Comparison of ENCODE assay signal across 9 cellular contexts in genomic region chr10:111598433-111599059, GRCh38.
DNase-seq lines count a peak whose midpoint lies in the region; ATAC-seq and TF ChIP-seq lines count a peak whose summit lies in the region.
"Had no signal": no experiment of that assay in that cellular context is flagged by ENCODE, and none has a peak within 500 bp of the region (broad histone marks: within the 10 kb centered on the region; RNA-seq: fewer than 3 reads in every experiment).

No MANE protein-coding gene starts in this region.

- no peak overlapping the region for H3K4me3 Mint-ChIP-seq in activated naive CD8-positive, alpha-beta T cell treated with anti-CD3 and anti-CD28 coated beads for 36 hours
- H3K4me3 Mint-ChIP-seq: dendritic cell treated with granulocyte-macrophage colony-stimulating factor and Interleukin-4, amounts not matched to agents 40 ng/mL and 50 ng/mL, for 4 days had no signal

- H3K27me3 Mint-ChIP-seq in activated naive CD8-positive, alpha-beta T cell treated with anti-CD3 and anti-CD28 coated beads for 36 hours, result peaks cover 3% of the 10 kb centered on the region
- H3K27me3 Mint-ChIP-seq: dendritic cell treated with granulocyte-macrophage colony-stimulating factor and Interleukin-4, amounts not matched to agents 40 ng/mL and 50 ng/mL, for 4 days had no signal

- no peak overlapping the region for H3K4me3 ChIP-seq in PC-9
- no peak overlapping the region for H3K4me3 ChIP-seq in smooth muscle cell

- POLR2A ChIA-PET in PC-9 (lab: Charles Lee; ENCODE audit: unreplicated experiment), result no interaction called here

- H3K9me3 ChIP-seq in PC-9 (ENCODE audit: insufficient read depth, low read depth) (no peaks in the 10 kb centered on the region), smooth muscle cell (replicated peaks; ENCODE audit: low read depth) (no peaks in the 10 kb centered on the region)

- no peaks in the 10 kb centered on the region for H3K4me1 Mint-ChIP-seq in activated naive CD8-positive, alpha-beta T cell treated with anti-CD3 and anti-CD28 coated beads for 36 hours

- H3K36me3 ChIP-seq in PC-9 (ENCODE audit: low read depth) (no peaks in the 10 kb centered on the region), smooth muscle cell (ENCODE audit: low read depth) (no peaks in the 10 kb centered on the region)

- peak; percentile 66 for TF ChIP-seq CTCF in PC-9 (conservative IDR thresholded peaks at IDR 0.05)
- TF ChIP-seq CTCF in smooth muscle cell (IDR thresholded peaks at IDR 0.05; ENCODE audit: borderline replicate concordance, insufficient read depth, poor library complexity, severe bottlenecking), result peak; percentile 87

- H3K9me2 ChIP-seq in PC-9 (ENCODE audit: insufficient read depth), result no peaks in the 10 kb centered on the region

- H3K79me2 ChIP-seq in PC-9 (ENCODE audit: low read depth) (no peaks in the 10 kb centered on the region), smooth muscle cell (ENCODE audit: low read depth) (no peaks in the 10 kb centered on the region)

- DNase-seq in DMS53 (lab: John Stamatoyannopoulos, UW), result peak; percentile 80
- DNase-seq in PC-9, result peak in 1 of 2 experiments; percentile 9
- DNase-seq in activated naive CD8-positive, alpha-beta T cell treated with anti-CD3 and anti-CD28 coated beads for 36 hours, result peak; percentile 24
- DNase-seq in hepatic stellate cell (ENCODE audit: low spot score), result peak; percentile 14
- peak; percentile 1 for DNase-seq in smooth muscle cell (lab: John Stamatoyannopoulos, UW; ENCODE audit: unreplicated experiment)
- DNase-seq in NCI-H1048 (lab: John Stamatoyannopoulos, UW), result no peak

- intact Hi-C loops in PC-9 (cut with micrococcal nuclease; ENCODE audit: unreplicated experiment), result no loop called here

- BruUV-seq in PC-9 (replicated peaks; lab: Mats Ljungman, UMichigan), result no TSS peak

- H4K20me1 ChIP-seq in PC-9 (ENCODE audit: insufficient read depth) (no peaks in the 10 kb centered on the region), smooth muscle cell (ENCODE audit: low read depth) (no peaks in the 10 kb centered on the region)

- no peak overlapping the region for H2AFZ ChIP-seq in PC-9
- no peak overlapping the region for H2AFZ ChIP-seq in smooth muscle cell (ENCODE audit: low read depth)

- H3K27ac ChIP-seq in PC-9, result no peak overlapping the region
- H3K27ac ChIP-seq in smooth muscle cell (ENCODE audit: low read depth), result no peak overlapping the region

- H3K27me3 ChIP-seq in PC-9 (ENCODE audit: insufficient read depth, low read depth) (no peaks in the 10 kb centered on the region), smooth muscle cell (ENCODE audit: low read depth) (no peaks in the 10 kb centered on the region)

- no peaks in the 10 kb centered on the region for H3F3A ChIP-seq in PC-9 (ENCODE audit: insufficient read depth, low read depth)
- H3F3A ChIP-seq in smooth muscle cell (ENCODE audit: low read depth), result no peaks in the 10 kb centered on the region

- no peak overlapping the region for H3K9ac ChIP-seq in smooth muscle cell (ENCODE audit: low read depth)

- H3K27ac Mint-ChIP-seq in activated naive CD8-positive, alpha-beta T cell treated with anti-CD3 and anti-CD28 coated beads for 36 hours, result no peak overlapping the region
- H3K27ac Mint-ChIP-seq: dendritic cell treated with granulocyte-macrophage colony-stimulating factor and Interleukin-4, amounts not matched to agents 40 ng/mL and 50 ng/mL, for 4 days had no signal

- peak; percentile 88 for ATAC-seq in GM19324 (IDR thresholded peaks at IDR 0.05; ENCODE audit: low FRiP score, unreplicated experiment)
- peak; percentile 97 for ATAC-seq in HG03175 (IDR thresholded peaks at IDR 0.05; ENCODE audit: unreplicated experiment)

- H3K4me2 ChIP-seq in PC-9 (no peak overlapping the region), smooth muscle cell (peak overlapping the region; percentile 32)

- H3K36me3 Mint-ChIP-seq in activated naive CD8-positive, alpha-beta T cell treated with anti-CD3 and anti-CD28 coated beads for 36 hours, result no peaks in the 10 kb centered on the region

- no peaks in the 10 kb centered on the region for H3K9me3 Mint-ChIP-seq in activated naive CD8-positive, alpha-beta T cell treated with anti-CD3 and anti-CD28 coated beads for 36 hours
- H3K9me3 Mint-ChIP-seq: dendritic cell treated with granulocyte-macrophage colony-stimulating factor and Interleukin-4, amounts not matched to agents 40 ng/mL and 50 ng/mL, for 4 days had no signal

- WGBS in smooth muscle cell (ENCODE audit: low lambda C conversion rate), result 30% methylated on average over 6 of the region's 6 CpGs

- no peaks in the 10 kb centered on the region for H3K4me1 ChIP-seq in PC-9 (replicated peaks; ENCODE audit: insufficient read depth)
- no peaks in the 10 kb centered on the region for H3K4me1 ChIP-seq in smooth muscle cell (ENCODE audit: low read depth)

- CTCF ChIA-PET in PC-9 (lab: Charles Lee), result interaction anchor here (0.6 kb wide), 1 partner anchor 1371 kb away, joined by 4 read pairs; no protein-coding TSS in a partner anchor
